In the genomic region with DNA sequence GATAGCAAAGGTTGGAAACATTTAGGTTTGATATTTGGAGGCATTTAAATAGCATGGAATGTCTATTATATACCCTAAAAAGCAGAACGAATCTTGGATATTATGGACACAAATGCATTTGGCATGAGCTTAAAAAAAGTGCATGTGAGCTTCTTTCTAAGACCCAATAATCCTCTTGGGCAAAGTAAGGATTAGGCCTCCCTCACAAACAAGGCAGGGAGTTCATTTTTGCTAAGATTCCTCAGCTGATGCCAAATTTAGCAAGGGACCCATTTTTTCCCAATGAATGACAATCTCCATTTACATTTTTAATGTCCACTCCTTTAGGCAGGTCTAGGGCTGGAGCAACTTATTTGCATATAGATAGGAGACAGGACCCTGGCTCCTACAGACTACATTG, we compare ENCODE assay signal across 21 cellular contexts.
"Had no signal": no experiment of that assay in that cellular context is flagged by ENCODE, and none has a peak within 500 bp of the region (broad histone marks: within the 10 kb centered on the region; RNA-seq: fewer than 3 reads in every experiment).

No MANE protein-coding gene starts in this region.

- H2AFZ ChIP-seq: hepatocyte had no signal

- H3K4me1 ChIP-seq: testis had no signal

- H3K27ac Mint-ChIP-seq: natural killer cell treated with Interleukin-12 subunit alpha and Interleukin-12 subunit beta and Interleukin-15 and Interleukin-18, amount 100 ng/mL, for 72 hours; stimulated activated memory B cell treated with anti-CD40 and anti-IgM and Interleukin-4, amounts not matched to agents 10 μg/mL and 1 μg/mL and 100 μg/mL, for 72 hours; stimulated activated naive CD8-positive, alpha-beta T cell treated with anti-CD3 and anti-CD28 coated beads, Interleukin-15, Interleukin-2, amounts not matched to agents 100 ng/mL and 50 ng/mL, for 24 hours had no signal

- H3K36me3 Mint-ChIP-seq: natural killer cell treated with Interleukin-12 subunit alpha and Interleukin-12 subunit beta and Interleukin-15 and Interleukin-18, amount 100 ng/mL, for 72 hours; stimulated activated memory B cell treated with anti-CD40 and anti-IgM and Interleukin-4, amounts not matched to agents 10 μg/mL and 1 μg/mL and 100 μg/mL, for 72 hours had no signal

- H3K36me3 ChIP-seq: pancreas, tibial nerve had no signal

- H3K27me3 ChIP-seq: hepatocyte, pancreas, testis, tibial nerve had no signal

- H3K4me3 ChIP-seq: coronary artery, hepatocyte, lung, pancreas, testis, tibial nerve had no signal

- DNase-seq: effector CD4-positive, alpha-beta T cell; foreskin melanocyte; head of caudate nucleus; kidney; left cardiac atrium; left ventricle myocardium superior; mesenchymal stem cell; midbrain; occipital lobe; pancreas; right cardiac atrium; stimulated activated CD4-positive, alpha-beta T cell treated with anti-CD3 and anti-CD28 coated beads, Interleukin-4, amount 100 ng/mL, for 1 hour; testis had no signal

- H3K4me1 Mint-ChIP-seq: stimulated activated memory B cell treated with anti-CD40 and anti-IgM and Interleukin-4, amounts not matched to agents 10 μg/mL and 1 μg/mL and 100 μg/mL, for 72 hours had no signal

- H3K9me3 ChIP-seq: pancreas, testis, tibial nerve had no signal

- H3K27me3 Mint-ChIP-seq: progenitor cell of endocrine pancreas had no signal

- H3K9me3 Mint-ChIP-seq: natural killer cell treated with Interleukin-12 subunit alpha and Interleukin-12 subunit beta and Interleukin-15 and Interleukin-18, amount 100 ng/mL, for 72 hours; stimulated activated memory B cell treated with anti-CD40 and anti-IgM and Interleukin-4, amounts not matched to agents 10 μg/mL and 1 μg/mL and 100 μg/mL, for 72 hours; stimulated activated naive CD8-positive, alpha-beta T cell treated with anti-CD3 and anti-CD28 coated beads, Interleukin-15, Interleukin-2, amounts not matched to agents 100 ng/mL and 50 ng/mL, for 24 hours had no signal

- H3K4me2 ChIP-seq: hepatocyte had no signal

- FAIRE-seq: kidney, pancreas had no signal

- H3K4me3 Mint-ChIP-seq: natural killer cell treated with Interleukin-12 subunit alpha and Interleukin-12 subunit beta and Interleukin-15 and Interleukin-18, amount 100 ng/mL, for 72 hours; stimulated activated memory B cell treated with anti-CD40 and anti-IgM and Interleukin-4, amounts not matched to agents 10 μg/mL and 1 μg/mL and 100 μg/mL, for 72 hours; stimulated activated naive CD8-positive, alpha-beta T cell treated with anti-CD3 and anti-CD28 coated beads, Interleukin-15, Interleukin-2, amounts not matched to agents 100 ng/mL and 50 ng/mL, for 24 hours had no signal

- H3K27ac ChIP-seq: coronary artery, hepatocyte, pancreas, testis, tibial nerve had no signal

- ATAC-seq: left cardiac atrium; left ventricle myocardium superior; natural killer cell treated with Interleukin-12 subunit alpha and Interleukin-12 subunit beta and Interleukin-15 and Interleukin-18, amount 100 ng/mL, for 72 hours; pancreas; right cardiac atrium; stimulated activated memory B cell treated with anti-CD40 and anti-IgM and Interleukin-4, amounts not matched to agents 10 μg/mL and 1 μg/mL and 100 μg/mL, for 72 hours had no signal
